Comparison of ENCODE assay signal across 17 cellular contexts in the genomic region with DNA sequence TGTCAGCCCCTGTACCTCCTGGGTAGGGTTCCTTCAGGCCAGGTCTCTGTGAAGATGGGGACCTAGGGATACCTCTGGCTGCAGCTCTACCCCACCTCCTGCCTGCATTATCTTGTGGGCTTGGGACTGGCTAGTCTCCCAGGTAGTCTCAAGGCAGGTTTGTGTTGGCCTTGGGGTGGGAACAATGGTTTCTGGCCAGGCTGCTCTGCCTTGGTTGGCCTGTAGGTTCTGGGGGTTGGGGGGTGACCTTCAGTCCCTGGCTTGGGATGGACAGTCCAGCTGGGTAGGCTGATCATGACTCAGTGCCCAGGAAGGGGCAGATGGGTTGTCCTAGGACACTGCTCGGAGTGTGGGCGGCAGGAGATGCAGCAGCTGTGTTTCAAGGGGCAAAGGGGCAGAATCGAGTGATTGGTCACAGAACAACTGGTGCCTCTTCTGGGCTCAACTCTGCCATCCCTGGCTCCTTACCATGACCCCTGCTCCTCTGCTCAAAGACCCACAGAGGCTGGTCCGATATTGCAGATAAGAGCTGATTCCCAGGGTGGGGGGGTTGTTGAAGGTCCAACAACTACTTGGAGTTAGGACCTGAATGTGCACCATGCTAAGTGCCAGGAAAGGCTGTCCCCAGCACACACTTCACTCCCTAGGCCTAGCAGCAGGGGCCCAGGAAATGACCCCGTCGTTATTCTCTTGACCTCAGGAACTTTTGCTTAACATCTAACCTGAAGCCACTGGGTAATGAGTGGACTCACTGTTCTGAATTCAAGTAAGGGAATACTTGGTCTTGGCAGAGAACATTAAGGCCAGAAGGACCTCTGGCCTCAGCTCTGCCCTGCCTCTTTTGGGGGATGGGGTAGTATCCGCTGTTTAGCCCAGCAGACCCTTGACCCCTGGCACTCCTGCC. TPM values are rescaled to one million over a fixed set of nuclear protein-coding genes. Genes with fewer than 3 reads are reported as not detected.
DNase-seq lines count a peak whose midpoint lies in the region; ATAC-seq, FAIRE-seq and TF ChIP-seq lines count a peak whose summit lies in the region.
"Had no signal": no experiment of that assay in that cellular context is flagged by ENCODE, and none has a peak within 500 bp of the region (broad histone marks: within the 10 kb centered on the region; RNA-seq: fewer than 3 reads in every experiment).

No MANE protein-coding gene starts in this region.

- ATAC-seq in WTC11: no peak
- ATAC-seq in gastroesophageal sphincter: no peak
- ATAC-seq in stimulated activated naive CD8-positive, alpha-beta T cell treated with anti-CD3 and anti-CD28 coated beads, Interleukin-15, Interleukin-2, amounts not matched to agents 100 U/mL and 50 U/mL, for 24 hours: no peak
- ATAC-seq: foreskin keratinocyte; naive thymus-derived CD8-positive, alpha-beta T cell had no signal

- H3K9me3 Mint-ChIP-seq in WTC11: no peaks in the 10 kb centered on the region
- no peaks in the 10 kb centered on the region for H3K9me3 Mint-ChIP-seq in neural progenitor cell
- no peaks in the 10 kb centered on the region for H3K9me3 Mint-ChIP-seq in type B pancreatic cell
- H3K9me3 Mint-ChIP-seq: activated CD4-positive, alpha-beta T cell treated with anti-CD3 and anti-CD28 coated beads, Interleukin-2, amount 10 ng/mL, durations not matched to agents 7 days and 5 days; naive thymus-derived CD8-positive, alpha-beta T cell had no signal

- FAIRE-seq in RCC 7860 (lab: Jason Lieb, UNC): no peak
- FAIRE-seq: colon, endothelial cell of umbilical vein had no signal

- H3K36me3 ChIP-seq in gastroesophageal sphincter (peaks cover 0 to 27% of the 10 kb centered on the region in 2 donors), neural progenitor cell (no peaks in the 10 kb centered on the region), testis (ENCODE audit: low read depth, missing control alignments) (no peaks in the 10 kb centered on the region)

- H3K4me1 ChIP-seq in gastroesophageal sphincter (peaks cover 0 to 52% (median 14%) of the 10 kb centered on the region in 3 donors), neural progenitor cell (peaks cover 24% of the 10 kb centered on the region), testis (peaks cover 46% of the 10 kb centered on the region)
- H3K4me1 ChIP-seq: foreskin keratinocyte had no signal

- TF ChIP-seq CTCF in WTC11 (IDR thresholded peaks at IDR 0.05) (no peak), gastroesophageal sphincter (IDR thresholded peaks at IDR 0.05) (no peak), neural progenitor cell (IDR thresholded peaks at IDR 0.05) (no peak), testis (IDR thresholded peaks at IDR 0.05) (no peak), type B pancreatic cell (conservative IDR thresholded peaks at IDR 0.05) (no peak)

- no peak overlapping the region for H3K4me3 ChIP-seq in gastroesophageal sphincter
- no peak overlapping the region for H3K4me3 ChIP-seq in neural progenitor cell
- no peak overlapping the region for H3K4me3 ChIP-seq in testis

- peaks cover 24% of the 10 kb centered on the region for H3F3A ChIP-seq in neural progenitor cell (ENCODE audit: low read depth)

- POLR2A ChIA-PET in WTC11 (lab: Charles Lee): no interaction called here

- H3K9me3 ChIP-seq in gastroesophageal sphincter: no peaks in the 10 kb centered on the region
- no peaks in the 10 kb centered on the region for H3K9me3 ChIP-seq in neural progenitor cell (ENCODE audit: low read depth)
- no peaks in the 10 kb centered on the region for H3K9me3 ChIP-seq in testis

- H3K27ac Mint-ChIP-seq in WTC11 (peak overlapping the region; percentile 53; the same call in 1 of the 2 replicates), neural progenitor cell (peak overlapping the region; percentile 82), type B pancreatic cell (no peak overlapping the region)
- H3K27ac Mint-ChIP-seq: activated CD4-positive, alpha-beta T cell treated with anti-CD3 and anti-CD28 coated beads, Interleukin-2, amount 10 ng/mL, durations not matched to agents 7 days and 5 days had no signal

- no peaks in the 10 kb centered on the region for H3K79me2 ChIP-seq in neural progenitor cell (ENCODE audit: low read depth)

- 40 to 74% methylated on average over 1 to 3 of the region's 7 CpGs for WGBS in gastroesophageal sphincter (ENCODE audit: low coverage in 1 of 2), 2 donors
- 55 to 90% methylated on average over 2 to 7 of the region's 7 CpGs for WGBS in testis, 2 donors

- no peak overlapping the region for H2AFZ ChIP-seq in neural progenitor cell (replicated peaks)

- no peaks in the 10 kb centered on the region for H3K27me3 Mint-ChIP-seq in WTC11 (ENCODE audit: low read depth)
- peaks cover 3% of the 10 kb centered on the region for H3K27me3 Mint-ChIP-seq in neural progenitor cell (ENCODE audit: insufficient read depth, low read depth)
- H3K27me3 Mint-ChIP-seq in type B pancreatic cell: no peaks in the 10 kb centered on the region
- H3K27me3 Mint-ChIP-seq: activated CD4-positive, alpha-beta T cell treated with anti-CD3 and anti-CD28 coated beads, Interleukin-2, amount 10 ng/mL, durations not matched to agents 7 days and 5 days; naive thymus-derived CD8-positive, alpha-beta T cell had no signal

- CTCF ChIA-PET in WTC11 (lab: Charles Lee): interaction anchor here (1.2 to 3.8 kb wide), 8 partner anchors 18 to 165 kb away, joined by 3 to 38 read pairs (median 8); a partner anchor contains a TSS

- H3K4me2 ChIP-seq in neural progenitor cell: no peak overlapping the region

- H3K27ac ChIP-seq in gastroesophageal sphincter (peak overlapping the region in 3 of 4 donors; percentile 27 to 71 (median 71)), neural progenitor cell (no peak overlapping the region), testis (peak overlapping the region; percentile 65 to 81)
- H3K27ac ChIP-seq: foreskin keratinocyte had no signal

- H3K27me3 ChIP-seq in gastroesophageal sphincter (no peaks in the 10 kb centered on the region), neural progenitor cell (no peaks in the 10 kb centered on the region), testis (no peaks in the 10 kb centered on the region)
- H3K27me3 ChIP-seq: foreskin keratinocyte had no signal

- H4K20me1 ChIP-seq in neural progenitor cell (ENCODE audit: low read depth): peaks cover 15% of the 10 kb centered on the region

- intact Hi-C loops in testis (cut with DNase I; ENCODE audit: low total_unique reads): no loop called here

- no peak for DNase-seq in WTC11 (ENCODE audit: low spot score)
- DNase-seq in neural progenitor cell (ENCODE audit: low spot score): no peak
- DNase-seq in testis: no peak
- DNase-seq in dedifferentiated amniotic fluid mesenchymal stem cell (ENCODE audit: extremely low spot score): no peak
- no peak for DNase-seq in stimulated activated naive CD8-positive, alpha-beta T cell treated with anti-CD3 and anti-CD28 coated beads, Interleukin-15, Interleukin-2, amounts not matched to agents 100 U/mL and 50 U/mL, for 24 hours
- no peak for DNase-seq in type B pancreatic cell (ENCODE audit: extremely low spot score, unreplicated experiment)
- no peak for DNase-seq in RCC 7860 (ENCODE audit: low spot score)
- DNase-seq: activated CD4-positive, alpha-beta T cell treated with anti-CD3 and anti-CD28 coated beads, Interleukin-2, amount 10 ng/mL, durations not matched to agents 7 days and 5 days; DND-41; foreskin keratinocyte; MM.1S; naive thymus-derived CD8-positive, alpha-beta T cell; NCI-H1694; NCI-H226 had no signal

- no peak overlapping the region for H3K9ac ChIP-seq in neural progenitor cell

- H3K36me3 Mint-ChIP-seq in WTC11 (peaks cover 20% of the 10 kb centered on the region), neural progenitor cell (peaks cover 11% of the 10 kb centered on the region), type B pancreatic cell (peaks cover 10% of the 10 kb centered on the region)

- no peak for TF ChIP-seq EP300 in gastroesophageal sphincter (IDR thresholded peaks at IDR 0.05)

- TF ChIP-seq POLR2A in gastroesophageal sphincter (IDR thresholded peaks at IDR 0.05) (no peak), testis (IDR thresholded peaks at IDR 0.05) (no peak)

- H3K4me1 Mint-ChIP-seq in WTC11 (peaks cover 21% of the 10 kb centered on the region), neural progenitor cell (peaks cover 47% of the 10 kb centered on the region), type B pancreatic cell (ENCODE audit: unreplicated experiment) (peaks cover 5% of the 10 kb centered on the region)

- H3K4me3 Mint-ChIP-seq in WTC11 (no peak overlapping the region), neural progenitor cell (no peak overlapping the region), type B pancreatic cell (no peak overlapping the region)
- H3K4me3 Mint-ChIP-seq: activated CD4-positive, alpha-beta T cell treated with anti-CD3 and anti-CD28 coated beads, Interleukin-2, amount 10 ng/mL, durations not matched to agents 7 days and 5 days; naive thymus-derived CD8-positive, alpha-beta T cell had no signal

TF ChIP-seq in WTC11, 78 proteins besides CTCF, POLR2A, EP300 and RAD21 (continues in another document):
- no peak for TF ChIP-seq FOXP1 (CRISPR knock-in tag; IDR thresholded peaks at IDR 0.05; ENCODE audit: borderline replicate concordance)
- TF ChIP-seq, protein P1, sequence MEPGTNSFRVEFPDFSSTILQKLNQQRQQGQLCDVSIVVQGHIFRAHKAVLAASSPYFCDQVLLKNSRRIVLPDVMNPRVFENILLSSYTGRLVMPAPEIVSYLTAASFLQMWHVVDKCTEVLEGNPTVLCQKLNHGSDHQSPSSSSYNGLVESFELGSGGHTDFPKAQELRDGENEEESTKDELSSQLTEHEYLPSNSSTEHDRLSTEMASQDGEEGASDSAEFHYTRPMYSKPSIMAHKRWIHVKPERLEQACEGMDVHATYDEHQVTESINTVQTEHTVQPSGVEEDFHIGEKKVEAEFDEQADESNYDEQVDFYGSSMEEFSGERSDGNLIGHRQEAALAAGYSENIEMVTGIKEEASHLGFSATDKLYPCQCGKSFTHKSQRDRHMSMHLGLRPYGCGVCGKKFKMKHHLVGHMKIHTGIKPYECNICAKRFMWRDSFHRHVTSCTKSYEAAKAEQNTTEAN (CRISPR knock-in tag; IDR thresholded peaks at IDR 0.05): no peak

RNA-seq across cellular contexts. Expression of a gene that starts 18.1 kb away (rescaled TPM):
- total RNA-seq in WTC11 (2021): 1.7 to 2.8 TPM (median 2.4 TPM) in 3 replicates
- total RNA-seq in gastroesophageal sphincter: under 1 TPM; 0.37 to 0.81 (median 0.73) TPM
- total RNA-seq in neural progenitor cell (ENCODE audit: low replicate concordance): 0.17 and 0.53 TPM in 2 replicates
- 10 to 100 TPM; 18.9 to 25.3 TPM for total RNA-seq in testis
- polyA plus RNA-seq in testis (ENCODE audit: insufficient read depth, low read depth, low replicate concordance): 9.9 TPM
- 3.9 and 4.0 TPM in 2 replicates for total RNA-seq in type B pancreatic cell (ENCODE audit: low replicate concordance)
